Comparison of ENCODE assay signal across 17 cellular contexts in genomic region chr7:35437619-35438275, GRCh38.
DNase-seq lines count a peak whose midpoint lies in the region; ATAC-seq and TF ChIP-seq lines count a peak whose summit lies in the region.
"Had no signal": no experiment of that assay in that cellular context is flagged by ENCODE, and none has a peak within 500 bp of the region (broad histone marks: within the 10 kb centered on the region; RNA-seq: fewer than 3 reads in every experiment).

No MANE protein-coding gene starts in this region.

- peak overlapping the region; percentile 50 for H3K27ac ChIP-seq in left ventricle myocardium inferior (replicated peaks)
- H3K27ac ChIP-seq in trophoblast cell (ENCODE audit: low read depth, low read length) = no peak overlapping the region
- H3K27ac ChIP-seq: BLaER1 treated with 17β-estradiol and CSF1 and Interleukin-3, amounts not matched to agents 10 nM and 100 nM; GM23248; HL-60 had no signal

- H3K36me3 Mint-ChIP-seq in activated CD8-positive, alpha-beta memory T cell treated with anti-CD3 and anti-CD28 coated beads, Interleukin-2, amount 10 ng/mL, durations not matched to agents 7 days and 5 days = no peaks in the 10 kb centered on the region
- H3K36me3 Mint-ChIP-seq: CD8-positive, alpha-beta T cell had no signal

- H3K79me2 ChIP-seq in trophoblast cell (ENCODE audit: control insufficient read depth, insufficient read depth, low read length, poor library complexity) = no peaks in the 10 kb centered on the region

- no peak overlapping the region for H3K4me2 ChIP-seq in trophoblast cell (ENCODE audit: low read length)
- H3K4me2 ChIP-seq: BLaER1 treated with 17β-estradiol and CSF1 and Interleukin-3, amounts not matched to agents 10 nM and 100 nM had no signal

- H3K79me1 ChIP-seq in trophoblast cell (ENCODE audit: low read length) = peaks cover 7% of the 10 kb centered on the region

- H4K8ac ChIP-seq in trophoblast cell (ENCODE audit: low read depth, low read length) = no peak overlapping the region

- H3K4me1 ChIP-seq in left ventricle myocardium inferior = peaks cover 3% of the 10 kb centered on the region
- peaks cover 3 to 7% of the 10 kb centered on the region in 2 experiments for H3K4me1 ChIP-seq in trophoblast cell (ENCODE audit: control insufficient read depth in 1 of 2, insufficient read depth in 2 of 2, low read length in 2 of 2)
- H3K4me1 ChIP-seq: BLaER1 treated with 17β-estradiol and CSF1 and Interleukin-3, amounts not matched to agents 10 nM and 100 nM; HAP-1 had no signal

- H3K4ac ChIP-seq in trophoblast cell (ENCODE audit: low read depth, low read length) = no peak overlapping the region

- no peak overlapping the region for H3K27ac Mint-ChIP-seq in activated CD8-positive, alpha-beta memory T cell treated with anti-CD3 and anti-CD28 coated beads, Interleukin-2, amount 10 ng/mL, durations not matched to agents 7 days and 5 days
- H3K27ac Mint-ChIP-seq: B cell; CD8-positive, alpha-beta T cell had no signal

- no peak overlapping the region for H2BK5ac ChIP-seq in trophoblast cell (ENCODE audit: low read depth, low read length, poor library complexity)

- peaks cover 15% of the 10 kb centered on the region for H3K27me3 Mint-ChIP-seq in activated CD8-positive, alpha-beta memory T cell treated with anti-CD3 and anti-CD28 coated beads, Interleukin-2, amount 10 ng/mL, durations not matched to agents 7 days and 5 days

- no peaks in the 10 kb centered on the region for H3K36me3 ChIP-seq in left ventricle myocardium inferior
- no peaks in the 10 kb centered on the region for H3K36me3 ChIP-seq in trophoblast cell (ENCODE audit: control insufficient read depth in 1 of 2, insufficient read depth in 2 of 2, low read length in 2 of 2)
- H3K36me3 ChIP-seq: BLaER1 treated with 17β-estradiol and CSF1 and Interleukin-3, amounts not matched to agents 10 nM and 100 nM; HAP-1 had no signal

- no peak overlapping the region for H2BK120ac ChIP-seq in trophoblast cell (ENCODE audit: insufficient read depth, low read length, poor library complexity)

- DNase-seq in Right ventricle myocardium superior (peak; percentile 45), cardiac septum (ENCODE audit: low spot score) (no peak), left ventricle myocardium inferior (peak; percentile 30), trophoblast cell (no peak), globus pallidus (ENCODE audit: low spot score) (no peak)
- DNase-seq in stimulated activated naive CD4-positive, alpha-beta T cell treated with Interleukin-2 at 50 U/mL for 16 hours (lab: John Stamatoyannopoulos, UW) = no peak
- no peak for DNase-seq in activated CD8-positive, alpha-beta memory T cell treated with anti-CD3 and anti-CD28 coated beads, Interleukin-2, amount 10 ng/mL, durations not matched to agents 7 days and 5 days
- DNase-seq: Calu3; CD8-positive, alpha-beta T cell; DND-41; EL; GM23248 had no signal

- CTCF ChIA-PET in activated CD8-positive, alpha-beta memory T cell treated with anti-CD3 and anti-CD28 coated beads, Interleukin-2, amount 10 ng/mL, durations not matched to agents 7 days and 5 days (lab: Charles Lee) = interaction anchor here (2.8 kb wide), 1 partner anchor 13 kb away, joined by 7 read pairs; no protein-coding TSS in a partner anchor

- no peak overlapping the region for H3K9ac ChIP-seq in trophoblast cell (ENCODE audit: low read length)
- H3K9ac ChIP-seq: BLaER1 treated with 17β-estradiol and CSF1 and Interleukin-3, amounts not matched to agents 10 nM and 100 nM; GM23248 had no signal

- no peak overlapping the region for H2BK12ac ChIP-seq in trophoblast cell (ENCODE audit: low read length)

- H4K91ac ChIP-seq in trophoblast cell (ENCODE audit: low read depth, low read length) = no peak overlapping the region

- peaks cover 9% of the 10 kb centered on the region for H3K9me3 ChIP-seq in left ventricle myocardium inferior (replicated peaks)
- no peaks in the 10 kb centered on the region for H3K9me3 ChIP-seq in trophoblast cell (ENCODE audit: insufficient read depth, low read depth, low read length)
- H3K9me3 ChIP-seq: HAP-1 had no signal

- no peaks in the 10 kb centered on the region for H3K27me3 ChIP-seq in left ventricle myocardium inferior (ENCODE audit: low read depth)
- H3K27me3 ChIP-seq in trophoblast cell (ENCODE audit: insufficient read depth, low read length) = no peaks in the 10 kb centered on the region
- H3K27me3 ChIP-seq: BLaER1 treated with 17β-estradiol and CSF1 and Interleukin-3, amounts not matched to agents 10 nM and 100 nM had no signal

- no peak overlapping the region for H2AFZ ChIP-seq in trophoblast cell (ENCODE audit: insufficient read depth, low read length, poor library complexity)
- H2AFZ ChIP-seq: GM23248 had no signal

- H4K12ac ChIP-seq in trophoblast cell (ENCODE audit: low read depth, low read length) = no peak overlapping the region

- no peak overlapping the region for H3K14ac ChIP-seq in trophoblast cell (ENCODE audit: low read length)

- H3K23ac ChIP-seq in trophoblast cell (ENCODE audit: low read length) = no peak overlapping the region

- peak; percentile 92 for ATAC-seq in Right ventricle myocardium superior (ENCODE audit: poor library complexity)
- no peak for ATAC-seq in activated CD8-positive, alpha-beta memory T cell treated with anti-CD3 and anti-CD28 coated beads, Interleukin-2, amount 10 ng/mL, durations not matched to agents 7 days and 5 days
- ATAC-seq: CD8-positive, alpha-beta T cell; GM12878 had no signal

- no peaks in the 10 kb centered on the region for H3K4me1 Mint-ChIP-seq in activated CD8-positive, alpha-beta memory T cell treated with anti-CD3 and anti-CD28 coated beads, Interleukin-2, amount 10 ng/mL, durations not matched to agents 7 days and 5 days
- H3K4me1 Mint-ChIP-seq: B cell had no signal

- TF ChIP-seq CTCF in left ventricle myocardium inferior (IDR thresholded peaks at IDR 0.05; ENCODE audit: borderline replicate concordance) = no peak

- no peak overlapping the region for H3K4me3 ChIP-seq in left ventricle myocardium inferior
- H3K4me3 ChIP-seq in trophoblast cell (ENCODE audit: low read depth, low read length) = no peak overlapping the region
- H3K4me3 ChIP-seq: BLaER1 treated with 17β-estradiol and CSF1 and Interleukin-3, amounts not matched to agents 10 nM and 100 nM; GM12878; GM23248; HAP-1 had no signal

- no CpG with 5 or more reads among the region's 2 CpGs for WGBS in trophoblast cell (ENCODE audit: extremely low coverage, insufficient coverage, insufficient read length)

- no peak overlapping the region for H3K4me3 Mint-ChIP-seq in activated CD8-positive, alpha-beta memory T cell treated with anti-CD3 and anti-CD28 coated beads, Interleukin-2, amount 10 ng/mL, durations not matched to agents 7 days and 5 days
- H3K4me3 Mint-ChIP-seq: B cell; CD8-positive, alpha-beta T cell had no signal

- peak overlapping the region; percentile 13 for H2AK5ac ChIP-seq in trophoblast cell (ENCODE audit: low read length)

- no peak overlapping the region for H3K18ac ChIP-seq in trophoblast cell (ENCODE audit: low read length)

- intact Hi-C loops in Right ventricle myocardium superior (cut with DNase I) (no loop called here), cardiac septum (cut with DNase I) (no loop called here), left ventricle myocardium inferior (cut with micrococcal nuclease) (no loop called here)

- no peaks in the 10 kb centered on the region for H3K9me3 Mint-ChIP-seq in activated CD8-positive, alpha-beta memory T cell treated with anti-CD3 and anti-CD28 coated beads, Interleukin-2, amount 10 ng/mL, durations not matched to agents 7 days and 5 days (ENCODE audit: low read depth)
- H3K9me3 Mint-ChIP-seq: CD8-positive, alpha-beta T cell had no signal

Comparison
In these comparisons a context has a peak if more than half of its experiments do, and no peak if none do; other contexts are left out.
1. DNase-seq: peak in Right ventricle myocardium superior (single experiment) and left ventricle myocardium inferior (single experiment); none in cardiac septum (single experiment), trophoblast cell (0 of 2), stimulated activated naive CD4-positive, alpha-beta T cell treated with Interleukin-2 at 50 U/mL for 16 hours (single experiment), activated CD8-positive, alpha-beta memory T cell treated with anti-CD3 and anti-CD28 coated beads, Interleukin-2, amount 10 ng/mL, durations not matched to agents 7 days and 5 days (single experiment) and globus pallidus (single experiment).